ENCODE assay signal across 8 cellular contexts in the genomic region with DNA sequence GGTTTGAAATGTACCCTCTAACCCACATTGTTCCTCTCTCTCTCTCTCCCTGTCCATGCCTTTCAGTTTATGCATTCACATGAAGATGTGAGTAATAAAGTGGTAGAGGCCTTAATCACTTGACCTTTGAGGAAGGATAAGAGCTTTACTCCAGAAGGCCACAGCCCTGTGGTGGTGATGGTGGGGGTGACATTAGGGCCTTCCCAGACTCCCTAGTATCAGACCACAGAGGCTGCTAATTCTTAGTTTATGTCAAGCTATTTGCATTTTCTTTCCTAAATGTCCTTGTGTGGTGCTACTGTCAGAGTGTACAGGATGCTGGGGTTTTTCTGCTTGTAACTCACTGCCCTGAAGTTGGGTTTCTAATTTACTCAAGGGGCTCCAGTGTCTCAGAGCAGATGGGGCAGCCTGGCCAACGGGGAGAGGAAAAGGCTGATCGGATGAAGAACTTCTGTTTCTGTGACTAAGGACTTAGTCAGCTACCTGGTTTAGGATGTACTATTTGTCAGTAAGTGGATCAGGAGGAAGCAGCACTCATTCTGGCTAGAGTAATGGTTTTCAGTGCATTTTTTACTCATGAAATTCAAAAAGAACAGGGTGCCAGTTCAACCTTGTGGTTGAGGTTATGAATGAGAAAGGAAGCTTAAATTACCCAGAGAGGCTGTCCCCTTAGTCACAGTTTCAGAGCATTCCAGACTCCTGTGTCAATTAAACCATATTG.
A peak's percentile ranks its signal among the peaks of the same experiment; 100 is the strongest.
DNase-seq lines count a peak whose midpoint lies in the region; ATAC-seq and TF ChIP-seq lines count a peak whose summit lies in the region.

No MANE protein-coding gene starts in this region.

- ATAC-seq in HG02588 (IDR thresholded peaks at IDR 0.05; ENCODE audit: unreplicated experiment) (peak; percentile 79), omental fat pad (ENCODE audit: low FRiP score) (no peak)

- DNase-seq in GM13976 (ENCODE audit: low spot score) (peak; percentile 15), RKO (ENCODE audit: low spot score) (peak; percentile 98), dermis blood vessel endothelial cell (peak; percentile 80), DMS53 (lab: John Stamatoyannopoulos, UW) (no peak), omental fat pad (ENCODE audit: low spot score) (no peak), pons (ENCODE audit: low spot score) (no peak)
- DNase-seq in stimulated activated CD8-positive, alpha-beta memory T cell treated with anti-CD3 and anti-CD28 coated beads, Interleukin-7, amount 100 ng/mL, for 4 hours (ENCODE audit: low read depth in 2 of 2): peak; percentile 8 to 15

- no peak for TF ChIP-seq CTCF in GM13976 (IDR thresholded peaks at IDR 0.05; ENCODE audit: borderline replicate concordance, control extremely low read depth, extremely low read depth, insufficient read depth, missing control alignments)
- TF ChIP-seq CTCF in omental fat pad (IDR thresholded peaks at IDR 0.05): no peak

- in situ Hi-C loops in GM13976 (cut with MboI; ENCODE audit: low sequenced_read_pairs, unreplicated experiment): no loop called here

Comparison
In these comparisons a context has a peak if more than half of its experiments do, and no peak if none do; other contexts are left out.
1. DNase-seq: peak in GM13976 (single experiment), RKO (single experiment), dermis blood vessel endothelial cell (single experiment) and stimulated activated CD8-positive, alpha-beta memory T cell treated with anti-CD3 and anti-CD28 coated beads, Interleukin-7, amount 100 ng/mL, for 4 hours (2 of 2); none in DMS53 (single experiment), omental fat pad (single experiment) and pons (single experiment).